In genomic region chr6:152301806-152302568, GRCh38 we compare ENCODE assay signal across 8 cellular contexts.
DNase-seq lines count a peak whose midpoint lies in the region; ATAC-seq and TF ChIP-seq lines count a peak whose summit lies in the region.

No MANE protein-coding gene starts in this region.

- peak; percentile 90 for ATAC-seq in GM21529 (IDR thresholded peaks at IDR 0.05; ENCODE audit: unreplicated experiment)
- ATAC-seq in IMR-90 (ENCODE audit: low read depth) = peak; percentile 98
- ATAC-seq in foreskin keratinocyte = peak; percentile 99

- H2BK20ac ChIP-seq in IMR-90 (ENCODE audit: low read depth, low read length) = peak overlapping the region; percentile 52

- H3K27me3 Mint-ChIP-seq in neural crest cell (ENCODE audit: low read depth) = no peaks in the 10 kb centered on the region

- H3K27me3 ChIP-seq in IMR-90 (ENCODE audit: control insufficient read depth, insufficient read depth, low read length) = no peaks in the 10 kb centered on the region
- H3K27me3 ChIP-seq in foreskin keratinocyte = no peaks in the 10 kb centered on the region
- H3K27me3 ChIP-seq in stomach = no peaks in the 10 kb centered on the region

- H3K4me1 ChIP-seq in IMR-90 (ENCODE audit: control insufficient read depth, insufficient read depth, low read length) (peaks cover 5% of the 10 kb centered on the region; the same call in 1 of the 2 replicates), foreskin keratinocyte (peaks cover 3% of the 10 kb centered on the region), stomach (peaks cover 0 to 25% (median 19%) of the 10 kb centered on the region in 4 donors)

- peak overlapping the region; percentile 76 for H2BK120ac ChIP-seq in IMR-90 (ENCODE audit: low read depth, low read length)

- H3K9ac ChIP-seq in IMR-90 (ENCODE audit: low read depth, low read length) = peak overlapping the region; percentile 60

- peak; percentile 49 for TF ChIP-seq CTCF in IMR-90 (conservative IDR thresholded peaks at IDR 0.05; ENCODE audit: low read depth, low read length)
- peak; percentile 72 for TF ChIP-seq CTCF in foreskin keratinocyte (conservative IDR thresholded peaks at IDR 0.05)
- peak; percentile 64 for TF ChIP-seq CTCF in neural crest cell (conservative IDR thresholded peaks at IDR 0.05)
- TF ChIP-seq CTCF in stomach (IDR thresholded peaks at IDR 0.05) = peak in 5 of 7 experiments; percentile 25 to 55 (median 47)

- H3K4me2 ChIP-seq in IMR-90 (ENCODE audit: low read depth, low read length) = peak overlapping the region; percentile 89

- no peak overlapping the region for H2AK5ac ChIP-seq in IMR-90 (ENCODE audit: low read depth, low read length)

- H3K4ac ChIP-seq in IMR-90 (ENCODE audit: low read depth, low read length) = peak overlapping the region; percentile 68

- TF ChIP-seq POLR2A in IMR-90 (IDR thresholded peaks at IDR 0.05; ENCODE audit: low read depth, low read length) (peak; percentile 77), Raji (IDR thresholded peaks at IDR 0.05; ENCODE audit: insufficient read depth, low read depth, low read length) (peak; percentile 83), stomach (IDR thresholded peaks at IDR 0.05) (no peak)

- H2AK9ac ChIP-seq in IMR-90 (replicated peaks; ENCODE audit: low read depth, low read length, poor library complexity) = peak overlapping the region; percentile 83

- H3K23ac ChIP-seq in IMR-90 (ENCODE audit: low read depth, low read length) = peak overlapping the region; percentile 50; the same call in 1 of the 2 replicates

- peak overlapping the region; percentile 97 for H3K4me3 Mint-ChIP-seq in neural crest cell

- H3K56ac ChIP-seq in IMR-90 (ENCODE audit: extremely low read depth, insufficient read depth, low read length) = peak overlapping the region; percentile 57; the same call in 1 of the 2 replicates

- TF ChIP-seq EP300 in stomach (IDR thresholded peaks at IDR 0.05) = no peak

- H4K20me1 ChIP-seq in IMR-90 (ENCODE audit: insufficient read depth, low read length) = peaks cover 3% of the 10 kb centered on the region

- POLR2A ChIA-PET in IMR-90 (lab: Charles Lee; ENCODE audit: unreplicated experiment) = interaction anchor here (0.6 to 1.1 kb wide), 2 partner anchors 15 to 19 kb away, joined by 3 to 6 read pairs; no protein-coding TSS in a partner anchor

- H3K9me1 ChIP-seq in IMR-90 (ENCODE audit: insufficient read depth, low read length) = peaks cover 6% of the 10 kb centered on the region; the same call in 1 of the 2 replicates

- H2BK15ac ChIP-seq in IMR-90 (ENCODE audit: low read depth, low read length) = peak overlapping the region; percentile 47; the same call in 2 of the 3 replicates

- TF ChIP-seq RAD21 in IMR-90 (IDR thresholded peaks at IDR 0.05; ENCODE audit: low read length) = peak; percentile 37

- H4K8ac ChIP-seq in IMR-90 (ENCODE audit: low read depth in 2 of 2, low read length in 2 of 2) = peak overlapping the region; percentile 20 to 72; a peak in 1 of 4 replicates

- H4K91ac ChIP-seq in IMR-90 (ENCODE audit: insufficient read depth, low read depth, low read length) = peak overlapping the region; percentile 61; the same call in 1 of the 2 replicates

- H3K36me3 Mint-ChIP-seq in neural crest cell (ENCODE audit: low read depth) = peaks cover 2% of the 10 kb centered on the region

- H3K18ac ChIP-seq in IMR-90 (ENCODE audit: low read depth, low read length) = peak overlapping the region; percentile 78

- CTCF ChIA-PET in IMR-90 (lab: Yijun Ruan, JAX) = interaction anchor here (0.6 to 2.1 kb wide), 4 partner anchors 16 to 63 kb away, joined by 3 to 10 read pairs (median 6); no protein-coding TSS in a partner anchor

- H3K14ac ChIP-seq in IMR-90 (replicated peaks; ENCODE audit: low read depth, low read length) = peak overlapping the region; percentile 56; the same call in 1 of the 2 replicates

- H4K5ac ChIP-seq in IMR-90 (ENCODE audit: low read depth, low read length) = peak overlapping the region; percentile 63

- no TSS peak for BruUV-seq in IMR-90 (replicated peaks; lab: Mats Ljungman, UMichigan)

- peak overlapping the region; percentile 78 for H2BK5ac ChIP-seq in IMR-90 (ENCODE audit: low read depth, low read length, poor library complexity, severe bottlenecking)

- peaks cover 22% of the 10 kb centered on the region for H3K4me1 Mint-ChIP-seq in neural crest cell

- peaks cover 9 to 10% of the 10 kb centered on the region in 2 experiments; a peak in 3 of 4 replicates for H3K79me1 ChIP-seq in IMR-90 (ENCODE audit: low read depth in 1 of 2, low read length in 2 of 2)

- H3K4me3 ChIP-seq in IMR-90 (ENCODE audit: insufficient read depth, low read depth, low read length) (peak overlapping the region; percentile 77), stomach (peak overlapping the region; percentile 56 to 66 (median 62))

- in situ Hi-C loops in IMR-90 (cut with MboI; ENCODE audit: low sequenced_read_pairs) = no loop called here

- intact Hi-C loops in IMR-90 (cut with micrococcal nuclease) = loop anchor here (1.0 to 10.0 kb wide), 2 partner anchors 36 to 373 kb away; no protein-coding TSS in a partner anchor
- intact Hi-C loops in stomach (cut with DNase I; ENCODE audit: low total_unique reads) = no loop called here

- dilution Hi-C loops in IMR-90 (cut with HindIII; ENCODE audit: low sequenced_read_pairs, unreplicated experiment) = no loop called here

- peak overlapping the region; percentile 86 for H3K27ac ChIP-seq in IMR-90 (ENCODE audit: insufficient read depth, low read length)
- no peak overlapping the region for H3K27ac ChIP-seq in foreskin keratinocyte
- H3K27ac ChIP-seq in stomach = peak overlapping the region; percentile 75 to 90 (median 83)

- DNase-seq in DMS153 (lab: John Stamatoyannopoulos, UW) (peak; percentile 45), IMR-90 (peak; percentile 90), activated gamma-delta T cell (lab: John Stamatoyannopoulos, UW) (peak; percentile 87), foreskin keratinocyte (peak; percentile 66 to 82), neural crest cell (ENCODE audit: low read depth, low spot score) (peak; percentile 82), stomach (peak; percentile 82)

- H3K36me3 ChIP-seq in IMR-90 (ENCODE audit: control insufficient read depth, insufficient read depth, low read length) (peaks cover 7% of the 10 kb centered on the region), stomach (peaks cover 2 to 17% (median 12%) of the 10 kb centered on the region in 4 donors)

- H3K27ac Mint-ChIP-seq in neural crest cell (ENCODE audit: unreplicated experiment) = peak overlapping the region; percentile 99

- 0% methylated on average over 17 of the region's 42 CpGs; no CpG with 5 or more reads in 1 of the 2 experiments for WGBS in IMR-90 (ENCODE audit: extremely low coverage in 2 of 2, insufficient read length in 1 of 2), 2 experiments
- 1 to 3% (median 2%) methylated on average over 40 to 42 of the region's 42 CpGs for WGBS in stomach, 5 donors

- H2AFZ ChIP-seq in IMR-90 (replicated peaks; ENCODE audit: low read length, poor library complexity) = peak overlapping the region; percentile 93

- no peaks in the 10 kb centered on the region for H3K9me3 Mint-ChIP-seq in neural crest cell

- H3K9me3 ChIP-seq in IMR-90 (ENCODE audit: control insufficient read depth, insufficient read depth, low read length) = no peaks in the 10 kb centered on the region
- no peaks in the 10 kb centered on the region for H3K9me3 ChIP-seq in stomach

TF ChIP-seq in IMR-90, 13 proteins besides CTCF, POLR2A, EP300 and RAD21:
- TF ChIP-seq CHD1 (IDR thresholded peaks at IDR 0.05; ENCODE audit: low read depth, low read length) (no peak), MXI1 (IDR thresholded peaks at IDR 0.05; ENCODE audit: borderline replicate concordance, low read depth, low read length) (peak; percentile 81; the same call in 1 of the 2 replicates), MAFK (IDR thresholded peaks at IDR 0.05; ENCODE audit: low read depth, low read length) (peak; percentile 58; the same call in 1 of the 2 replicates), BHLHE40 (IDR thresholded peaks at IDR 0.05; ENCODE audit: low read depth, low read length) (peak; percentile 10; the same call in 1 of the 2 replicates), FOS (IDR thresholded peaks at IDR 0.05; ENCODE audit: low read depth, low read length) (no peak), USF2 (IDR thresholded peaks at IDR 0.05; ENCODE audit: low read depth, low read length) (peak; percentile 85), SMC3 (IDR thresholded peaks at IDR 0.05; ENCODE audit: low read depth, low read length) (peak; percentile 25), MAZ (IDR thresholded peaks at IDR 0.05; ENCODE audit: borderline replicate concordance, low read depth, low read length) (peak; percentile 33; the same call in 1 of the 2 replicates)

Comparison
In these comparisons a context has a peak if more than half of its experiments do, and no peak if none do; other contexts are left out.
1. POLR2A ChIP-seq: peak in IMR-90 (single experiment) and Raji (single experiment); none in stomach (0 of 4).
2. Peak in every context shown above with its lines, with median percentiles within 50 percentile points of each other: DNase-seq, ATAC-seq and CTCF ChIP-seq.